ENCODE assay signal across 2 cellular contexts in the genomic region with DNA sequence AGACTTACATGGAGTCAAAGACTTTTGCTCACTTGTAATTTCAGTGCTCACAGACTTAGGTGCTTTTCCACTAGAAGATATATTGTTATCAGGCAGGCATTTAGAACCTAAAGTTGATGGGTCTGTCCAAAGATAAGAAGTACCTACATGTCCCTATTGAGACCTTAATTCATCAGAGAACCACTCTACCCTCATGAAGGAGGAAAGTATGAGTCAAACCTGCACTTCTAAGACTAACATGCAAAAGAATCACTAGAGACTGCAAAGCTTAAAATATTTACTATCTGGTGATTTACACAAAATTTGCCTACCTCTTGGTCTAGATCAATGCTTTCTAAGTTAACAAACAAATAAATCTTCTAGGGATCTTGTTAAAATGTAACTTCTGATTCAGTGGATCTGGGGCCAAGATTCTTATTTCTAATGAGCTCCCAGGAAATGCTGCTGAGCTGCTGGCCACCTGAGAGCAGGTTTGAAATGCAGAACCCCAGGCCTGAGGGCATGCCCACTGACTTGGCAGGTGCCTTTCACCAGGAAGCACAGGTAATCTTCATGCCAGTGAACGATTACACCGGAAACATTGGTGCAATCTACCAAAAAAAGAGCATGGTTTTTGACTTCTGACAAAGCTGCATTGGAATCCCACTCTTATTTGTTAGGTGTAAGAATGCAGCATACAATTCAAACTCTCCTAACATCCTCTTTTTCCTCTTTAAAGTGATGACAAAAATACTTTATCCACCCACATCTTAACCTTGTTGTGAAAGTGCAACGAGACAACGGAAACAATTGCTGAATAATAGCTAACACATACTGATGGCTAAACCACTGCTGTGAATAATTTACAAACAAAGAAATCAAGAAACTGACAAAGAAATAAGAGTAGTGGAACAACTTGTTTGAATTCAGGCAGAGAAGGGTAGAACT.
TF ChIP-seq lines count a peak whose summit lies in the region.

No MANE protein-coding gene starts in this region.

TF ChIP-seq in SK-N-SH, 30 proteins besides CTCF, POLR2A, EP300 and RAD21 (continued from another document):
- TF ChIP-seq, protein P1, sequence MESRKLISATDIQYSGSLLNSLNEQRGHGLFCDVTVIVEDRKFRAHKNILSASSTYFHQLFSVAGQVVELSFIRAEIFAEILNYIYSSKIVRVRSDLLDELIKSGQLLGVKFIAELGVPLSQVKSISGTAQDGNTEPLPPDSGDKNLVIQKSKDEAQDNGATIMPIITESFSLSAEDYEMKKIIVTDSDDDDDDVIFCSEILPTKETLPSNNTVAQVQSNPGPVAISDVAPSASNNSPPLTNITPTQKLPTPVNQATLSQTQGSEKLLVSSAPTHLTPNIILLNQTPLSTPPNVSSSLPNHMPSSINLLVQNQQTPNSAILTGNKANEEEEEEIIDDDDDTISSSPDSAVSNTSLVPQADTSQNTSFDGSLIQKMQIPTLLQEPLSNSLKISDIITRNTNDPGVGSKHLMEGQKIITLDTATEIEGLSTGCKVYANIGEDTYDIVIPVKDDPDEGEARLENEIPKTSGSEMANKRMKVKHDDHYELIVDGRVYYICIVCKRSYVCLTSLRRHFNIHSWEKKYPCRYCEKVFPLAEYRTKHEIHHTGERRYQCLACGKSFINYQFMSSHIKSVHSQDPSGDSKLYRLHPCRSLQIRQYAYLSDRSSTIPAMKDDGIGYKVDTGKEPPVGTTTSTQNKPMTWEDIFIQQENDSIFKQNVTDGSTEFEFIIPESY (IDR thresholded peaks at IDR 0.05; ENCODE audit: borderline replicate concordance, low read depth) = no peak
- TF ChIP-seq MXI1 (IDR thresholded peaks at IDR 0.05; ENCODE audit: low read depth, low read length) (no peak), CHD2 (IDR thresholded peaks at IDR 0.05; ENCODE audit: low read length, partially characterized antibody) (no peak), RFX5 (IDR thresholded peaks at IDR 0.05; ENCODE audit: low read length) (no peak), EZH2phosphoT487 (IDR thresholded peaks at IDR 0.05; ENCODE audit: borderline replicate concordance, low read depth) (no peak), YY1 (IDR thresholded peaks at IDR 0.05; ENCODE audit: low read depth) (no peak), JUND (IDR thresholded peaks at IDR 0.05) (no peak), ELF1 (IDR thresholded peaks at IDR 0.05) (no peak), RXRA (IDR thresholded peaks at IDR 0.05; ENCODE audit: borderline replicate concordance, low read depth) (no peak), FOXM1 (IDR thresholded peaks at IDR 0.05; ENCODE audit: low read depth) (no peak), POLR2AphosphoS5 (IDR thresholded peaks at IDR 0.05; ENCODE audit: low read depth, low read length) (no peak), SIN3A (IDR thresholded peaks at IDR 0.05; ENCODE audit: borderline replicate concordance, low read depth, low read length) (no peak)
- TF ChIP-seq, protein P2, sequence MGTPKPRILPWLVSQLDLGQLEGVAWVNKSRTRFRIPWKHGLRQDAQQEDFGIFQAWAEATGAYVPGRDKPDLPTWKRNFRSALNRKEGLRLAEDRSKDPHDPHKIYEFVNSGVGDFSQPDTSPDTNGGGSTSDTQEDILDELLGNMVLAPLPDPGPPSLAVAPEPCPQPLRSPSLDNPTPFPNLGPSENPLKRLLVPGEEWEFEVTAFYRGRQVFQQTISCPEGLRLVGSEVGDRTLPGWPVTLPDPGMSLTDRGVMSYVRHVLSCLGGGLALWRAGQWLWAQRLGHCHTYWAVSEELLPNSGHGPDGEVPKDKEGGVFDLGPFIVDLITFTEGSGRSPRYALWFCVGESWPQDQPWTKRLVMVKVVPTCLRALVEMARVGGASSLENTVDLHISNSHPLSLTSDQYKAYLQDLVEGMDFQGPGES (IDR thresholded peaks at IDR 0.05; ENCODE audit: low read depth, low read length) = no peak
- TF ChIP-seq, protein P3, sequence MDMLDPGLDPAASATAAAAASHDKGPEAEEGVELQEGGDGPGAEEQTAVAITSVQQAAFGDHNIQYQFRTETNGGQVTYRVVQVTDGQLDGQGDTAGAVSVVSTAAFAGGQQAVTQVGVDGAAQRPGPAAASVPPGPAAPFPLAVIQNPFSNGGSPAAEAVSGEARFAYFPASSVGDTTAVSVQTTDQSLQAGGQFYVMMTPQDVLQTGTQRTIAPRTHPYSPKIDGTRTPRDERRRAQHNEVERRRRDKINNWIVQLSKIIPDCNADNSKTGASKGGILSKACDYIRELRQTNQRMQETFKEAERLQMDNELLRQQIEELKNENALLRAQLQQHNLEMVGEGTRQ (IDR thresholded peaks at IDR 0.05; ENCODE audit: borderline replicate concordance, low read depth, low read length) = no peak
- TF ChIP-seq, protein P4, sequence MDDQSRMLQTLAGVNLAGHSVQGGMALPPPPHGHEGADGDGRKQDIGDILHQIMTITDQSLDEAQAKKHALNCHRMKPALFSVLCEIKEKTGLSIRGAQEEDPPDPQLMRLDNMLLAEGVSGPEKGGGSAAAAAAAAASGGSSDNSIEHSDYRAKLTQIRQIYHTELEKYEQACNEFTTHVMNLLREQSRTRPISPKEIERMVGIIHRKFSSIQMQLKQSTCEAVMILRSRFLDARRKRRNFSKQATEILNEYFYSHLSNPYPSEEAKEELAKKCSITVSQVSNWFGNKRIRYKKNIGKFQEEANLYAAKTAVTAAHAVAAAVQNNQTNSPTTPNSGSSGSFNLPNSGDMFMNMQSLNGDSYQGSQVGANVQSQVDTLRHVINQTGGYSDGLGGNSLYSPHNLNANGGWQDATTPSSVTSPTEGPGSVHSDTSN (IDR thresholded peaks at IDR 0.05) = no peak

TF ChIP-seq in SK-N-SH treated with all-trans-retinoic acid at 6 μM for 48 hours, 23 proteins besides CTCF, POLR2A, EP300 and RAD21 (continued from another document):
- TF ChIP-seq OSR1 (CRISPR knock-in tag; IDR thresholded peaks at IDR 0.05) (no peak), ESRRG (CRISPR knock-in tag; IDR thresholded peaks at IDR 0.05) (no peak), ISL1 (CRISPR knock-in tag; IDR thresholded peaks at IDR 0.05) (no peak), ZNF70 (CRISPR knock-in tag; IDR thresholded peaks at IDR 0.05) (no peak), ZFP3 (CRISPR knock-in tag; IDR thresholded peaks at IDR 0.05) (no peak), ZNF565 (CRISPR knock-in tag; conservative IDR thresholded peaks at IDR 0.05; ENCODE audit: low read depth) (no peak), GLIS3 (CRISPR knock-in tag; IDR thresholded peaks at IDR 0.05) (no peak), CSDC2 (CRISPR knock-in tag; IDR thresholded peaks at IDR 0.05) (no peak), RARB (CRISPR knock-in tag; IDR thresholded peaks at IDR 0.05) (no peak), ARNTL (CRISPR knock-in tag; IDR thresholded peaks at IDR 0.05; ENCODE audit: borderline replicate concordance, low read depth) (no peak), ZFP30 (CRISPR knock-in tag; IDR thresholded peaks at IDR 0.05) (no peak), TOX (CRISPR knock-in tag; IDR thresholded peaks at IDR 0.05; ENCODE audit: borderline replicate concordance) (no peak)
- TF ChIP-seq, protein P5, sequence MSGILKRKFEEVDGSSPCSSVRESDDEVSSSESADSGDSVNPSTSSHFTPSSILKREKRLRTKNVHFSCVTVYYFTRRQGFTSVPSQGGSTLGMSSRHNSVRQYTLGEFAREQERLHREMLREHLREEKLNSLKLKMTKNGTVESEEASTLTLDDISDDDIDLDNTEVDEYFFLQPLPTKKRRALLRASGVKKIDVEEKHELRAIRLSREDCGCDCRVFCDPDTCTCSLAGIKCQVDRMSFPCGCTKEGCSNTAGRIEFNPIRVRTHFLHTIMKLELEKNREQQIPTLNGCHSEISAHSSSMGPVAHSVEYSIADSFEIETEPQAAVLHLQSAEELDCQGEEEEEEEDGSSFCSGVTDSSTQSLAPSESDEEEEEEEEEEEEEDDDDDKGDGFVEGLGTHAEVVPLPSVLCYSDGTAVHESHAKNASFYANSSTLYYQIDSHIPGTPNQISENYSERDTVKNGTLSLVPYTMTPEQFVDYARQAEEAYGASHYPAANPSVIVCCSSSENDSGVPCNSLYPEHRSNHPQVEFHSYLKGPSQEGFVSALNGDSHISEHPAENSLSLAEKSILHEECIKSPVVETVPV (CRISPR knock-in tag; IDR thresholded peaks at IDR 0.05) = no peak
- TF ChIP-seq, protein P6, sequence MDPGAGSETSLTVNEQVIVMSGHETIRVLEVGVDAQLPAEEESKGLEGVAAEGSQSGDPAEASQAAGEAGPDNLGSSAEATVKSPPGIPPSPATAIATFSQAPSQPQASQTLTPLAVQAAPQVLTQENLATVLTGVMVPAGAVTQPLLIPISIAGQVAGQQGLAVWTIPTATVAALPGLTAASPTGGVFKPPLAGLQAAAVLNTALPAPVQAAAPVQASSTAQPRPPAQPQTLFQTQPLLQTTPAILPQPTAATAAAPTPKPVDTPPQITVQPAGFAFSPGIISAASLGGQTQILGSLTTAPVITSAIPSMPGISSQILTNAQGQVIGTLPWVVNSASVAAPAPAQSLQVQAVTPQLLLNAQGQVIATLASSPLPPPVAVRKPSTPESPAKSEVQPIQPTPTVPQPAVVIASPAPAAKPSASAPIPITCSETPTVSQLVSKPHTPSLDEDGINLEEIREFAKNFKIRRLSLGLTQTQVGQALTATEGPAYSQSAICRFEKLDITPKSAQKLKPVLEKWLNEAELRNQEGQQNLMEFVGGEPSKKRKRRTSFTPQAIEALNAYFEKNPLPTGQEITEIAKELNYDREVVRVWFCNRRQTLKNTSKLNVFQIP (CRISPR knock-in tag; IDR thresholded peaks at IDR 0.05; ENCODE audit: borderline replicate concordance, low read depth) = no peak
- TF ChIP-seq, protein P7, sequence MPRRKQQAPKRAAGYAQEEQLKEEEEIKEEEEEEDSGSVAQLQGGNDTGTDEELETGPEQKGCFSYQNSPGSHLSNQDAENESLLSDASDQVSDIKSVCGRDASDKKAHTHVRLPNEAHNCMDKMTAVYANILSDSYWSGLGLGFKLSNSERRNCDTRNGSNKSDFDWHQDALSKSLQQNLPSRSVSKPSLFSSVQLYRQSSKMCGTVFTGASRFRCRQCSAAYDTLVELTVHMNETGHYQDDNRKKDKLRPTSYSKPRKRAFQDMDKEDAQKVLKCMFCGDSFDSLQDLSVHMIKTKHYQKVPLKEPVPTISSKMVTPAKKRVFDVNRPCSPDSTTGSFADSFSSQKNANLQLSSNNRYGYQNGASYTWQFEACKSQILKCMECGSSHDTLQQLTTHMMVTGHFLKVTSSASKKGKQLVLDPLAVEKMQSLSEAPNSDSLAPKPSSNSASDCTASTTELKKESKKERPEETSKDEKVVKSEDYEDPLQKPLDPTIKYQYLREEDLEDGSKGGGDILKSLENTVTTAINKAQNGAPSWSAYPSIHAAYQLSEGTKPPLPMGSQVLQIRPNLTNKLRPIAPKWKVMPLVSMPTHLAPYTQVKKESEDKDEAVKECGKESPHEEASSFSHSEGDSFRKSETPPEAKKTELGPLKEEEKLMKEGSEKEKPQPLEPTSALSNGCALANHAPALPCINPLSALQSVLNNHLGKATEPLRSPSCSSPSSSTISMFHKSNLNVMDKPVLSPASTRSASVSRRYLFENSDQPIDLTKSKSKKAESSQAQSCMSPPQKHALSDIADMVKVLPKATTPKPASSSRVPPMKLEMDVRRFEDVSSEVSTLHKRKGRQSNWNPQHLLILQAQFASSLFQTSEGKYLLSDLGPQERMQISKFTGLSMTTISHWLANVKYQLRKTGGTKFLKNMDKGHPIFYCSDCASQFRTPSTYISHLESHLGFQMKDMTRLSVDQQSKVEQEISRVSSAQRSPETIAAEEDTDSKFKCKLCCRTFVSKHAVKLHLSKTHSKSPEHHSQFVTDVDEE (CRISPR knock-in tag; IDR thresholded peaks at IDR 0.05) = no peak
- TF ChIP-seq, protein P8, sequence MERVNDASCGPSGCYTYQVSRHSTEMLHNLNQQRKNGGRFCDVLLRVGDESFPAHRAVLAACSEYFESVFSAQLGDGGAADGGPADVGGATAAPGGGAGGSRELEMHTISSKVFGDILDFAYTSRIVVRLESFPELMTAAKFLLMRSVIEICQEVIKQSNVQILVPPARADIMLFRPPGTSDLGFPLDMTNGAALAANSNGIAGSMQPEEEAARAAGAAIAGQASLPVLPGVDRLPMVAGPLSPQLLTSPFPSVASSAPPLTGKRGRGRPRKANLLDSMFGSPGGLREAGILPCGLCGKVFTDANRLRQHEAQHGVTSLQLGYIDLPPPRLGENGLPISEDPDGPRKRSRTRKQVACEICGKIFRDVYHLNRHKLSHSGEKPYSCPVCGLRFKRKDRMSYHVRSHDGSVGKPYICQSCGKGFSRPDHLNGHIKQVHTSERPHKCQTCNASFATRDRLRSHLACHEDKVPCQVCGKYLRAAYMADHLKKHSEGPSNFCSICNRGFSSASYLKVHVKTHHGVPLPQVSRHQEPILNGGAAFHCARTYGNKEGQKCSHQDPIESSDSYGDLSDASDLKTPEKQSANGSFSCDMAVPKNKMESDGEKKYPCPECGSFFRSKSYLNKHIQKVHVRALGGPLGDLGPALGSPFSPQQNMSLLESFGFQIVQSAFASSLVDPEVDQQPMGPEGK (CRISPR knock-in tag; IDR thresholded peaks at IDR 0.05; ENCODE audit: borderline replicate concordance) = no peak
